ENCODE assay signal across 1 cellular context in genomic region chr4:55359397-55359916, GRCh38.
TF ChIP-seq lines count a peak whose summit lies in the region.

No MANE protein-coding gene starts in this region.

TF ChIP-seq in WTC11, 78 proteins besides CTCF, POLR2A, EP300 and RAD21 (continued from another document):
- TF ChIP-seq, protein P1, sequence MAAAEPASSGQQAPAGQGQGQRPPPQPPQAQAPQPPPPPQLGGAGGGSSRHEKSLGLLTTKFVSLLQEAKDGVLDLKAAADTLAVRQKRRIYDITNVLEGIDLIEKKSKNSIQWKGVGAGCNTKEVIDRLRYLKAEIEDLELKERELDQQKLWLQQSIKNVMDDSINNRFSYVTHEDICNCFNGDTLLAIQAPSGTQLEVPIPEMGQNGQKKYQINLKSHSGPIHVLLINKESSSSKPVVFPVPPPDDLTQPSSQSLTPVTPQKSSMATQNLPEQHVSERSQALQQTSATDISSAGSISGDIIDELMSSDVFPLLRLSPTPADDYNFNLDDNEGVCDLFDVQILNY (CRISPR knock-in tag; IDR thresholded peaks at IDR 0.05) = no peak
- TF ChIP-seq JUN (CRISPR knock-in tag; IDR thresholded peaks at IDR 0.05) = no peak
- TF ChIP-seq, protein P2, sequence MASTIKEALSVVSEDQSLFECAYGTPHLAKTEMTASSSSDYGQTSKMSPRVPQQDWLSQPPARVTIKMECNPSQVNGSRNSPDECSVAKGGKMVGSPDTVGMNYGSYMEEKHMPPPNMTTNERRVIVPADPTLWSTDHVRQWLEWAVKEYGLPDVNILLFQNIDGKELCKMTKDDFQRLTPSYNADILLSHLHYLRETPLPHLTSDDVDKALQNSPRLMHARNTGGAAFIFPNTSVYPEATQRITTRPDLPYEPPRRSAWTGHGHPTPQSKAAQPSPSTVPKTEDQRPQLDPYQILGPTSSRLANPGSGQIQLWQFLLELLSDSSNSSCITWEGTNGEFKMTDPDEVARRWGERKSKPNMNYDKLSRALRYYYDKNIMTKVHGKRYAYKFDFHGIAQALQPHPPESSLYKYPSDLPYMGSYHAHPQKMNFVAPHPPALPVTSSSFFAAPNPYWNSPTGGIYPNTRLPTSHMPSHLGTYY (CRISPR knock-in tag; IDR thresholded peaks at IDR 0.05) = no peak
- TF ChIP-seq USF2 (CRISPR knock-in tag; IDR thresholded peaks at IDR 0.05) = no peak
- TF ChIP-seq ZNF138 (CRISPR knock-in tag; conservative IDR thresholded peaks at IDR 0.05) = no peak
- no peak for TF ChIP-seq FOXJ3 (CRISPR knock-in tag; IDR thresholded peaks at IDR 0.05; ENCODE audit: borderline replicate concordance)
- no peak for TF ChIP-seq E2F1 (CRISPR knock-in tag; IDR thresholded peaks at IDR 0.05)
- no peak for TF ChIP-seq CREB1 (CRISPR knock-in tag; IDR thresholded peaks at IDR 0.05)
- TF ChIP-seq, protein P3, sequence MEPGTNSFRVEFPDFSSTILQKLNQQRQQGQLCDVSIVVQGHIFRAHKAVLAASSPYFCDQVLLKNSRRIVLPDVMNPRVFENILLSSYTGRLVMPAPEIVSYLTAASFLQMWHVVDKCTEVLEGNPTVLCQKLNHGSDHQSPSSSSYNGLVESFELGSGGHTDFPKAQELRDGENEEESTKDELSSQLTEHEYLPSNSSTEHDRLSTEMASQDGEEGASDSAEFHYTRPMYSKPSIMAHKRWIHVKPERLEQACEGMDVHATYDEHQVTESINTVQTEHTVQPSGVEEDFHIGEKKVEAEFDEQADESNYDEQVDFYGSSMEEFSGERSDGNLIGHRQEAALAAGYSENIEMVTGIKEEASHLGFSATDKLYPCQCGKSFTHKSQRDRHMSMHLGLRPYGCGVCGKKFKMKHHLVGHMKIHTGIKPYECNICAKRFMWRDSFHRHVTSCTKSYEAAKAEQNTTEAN (CRISPR knock-in tag; IDR thresholded peaks at IDR 0.05) = no peak
